ENCODE assay signal across 2 cellular contexts in the genomic region with DNA sequence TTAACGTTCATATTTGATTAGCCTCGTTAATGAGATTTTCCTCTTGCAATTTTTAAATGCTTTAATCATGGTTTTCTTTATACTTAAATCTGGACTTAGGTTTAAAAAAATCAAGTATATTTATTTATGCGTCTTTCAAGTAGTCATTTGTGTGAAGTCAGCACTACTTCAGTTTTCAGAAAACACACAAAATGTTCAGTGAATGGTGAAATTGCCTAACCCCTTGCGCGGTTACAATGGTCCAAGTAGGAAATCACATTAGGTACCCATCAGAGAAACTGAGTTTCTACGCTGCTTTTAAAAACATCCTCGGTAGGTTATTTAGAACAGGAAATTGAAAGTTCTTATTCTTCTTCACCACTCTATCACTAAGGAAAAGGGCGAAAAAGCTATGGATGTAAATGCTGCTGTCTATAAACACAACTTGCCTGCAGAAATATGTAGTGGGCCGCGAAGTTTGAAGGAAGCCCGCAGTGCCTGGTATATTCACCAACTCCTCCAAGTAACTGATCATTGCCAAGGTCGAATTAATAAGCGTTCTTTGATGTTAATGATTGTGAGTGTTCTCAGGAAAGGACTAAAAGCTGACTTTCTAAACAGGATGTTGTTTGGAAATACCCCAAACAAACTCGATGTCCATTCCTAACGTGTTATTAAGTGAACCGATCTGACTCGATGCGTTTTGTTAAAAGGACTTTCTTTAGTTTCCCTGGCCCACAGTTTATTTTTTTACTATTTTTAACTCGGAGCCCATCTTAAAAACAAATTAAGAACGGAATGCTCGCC.
A peak's percentile ranks its signal among the peaks of the same experiment; 100 is the strongest.
TF ChIP-seq lines count a peak whose summit lies in the region.

No MANE protein-coding gene starts in this region.

TF ChIP-seq in HEK293, 187 proteins besides CTCF, POLR2A, EP300 and RAD21 (continued from another document and continues in another):
- TF ChIP-seq, protein P1, sequence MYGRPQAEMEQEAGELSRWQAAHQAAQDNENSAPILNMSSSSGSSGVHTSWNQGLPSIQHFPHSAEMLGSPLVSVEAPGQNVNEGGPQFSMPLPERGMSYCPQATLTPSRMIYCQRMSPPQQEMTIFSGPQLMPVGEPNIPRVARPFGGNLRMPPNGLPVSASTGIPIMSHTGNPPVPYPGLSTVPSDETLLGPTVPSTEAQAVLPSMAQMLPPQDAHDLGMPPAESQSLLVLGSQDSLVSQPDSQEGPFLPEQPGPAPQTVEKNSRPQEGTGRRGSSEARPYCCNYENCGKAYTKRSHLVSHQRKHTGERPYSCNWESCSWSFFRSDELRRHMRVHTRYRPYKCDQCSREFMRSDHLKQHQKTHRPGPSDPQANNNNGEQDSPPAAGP (tag by site-specific recombination; IDR thresholded peaks at IDR 0.05) = no peak
- TF ChIP-seq ZNF664 (tag by site-specific recombination; IDR thresholded peaks at IDR 0.05) (no peak), ZNF16 (tag by site-specific recombination; IDR thresholded peaks at IDR 0.05; ENCODE audit: low read depth) (no peak), ZNF560 (tag by site-specific recombination; IDR thresholded peaks at IDR 0.05; ENCODE audit: borderline replicate concordance) (no peak), ZNF391 (tag by site-specific recombination; IDR thresholded peaks at IDR 0.05; ENCODE audit: borderline replicate concordance, low read depth) (no peak), ZFP69B (tag by site-specific recombination; IDR thresholded peaks at IDR 0.05) (no peak), ZBTB1 (tag by site-specific recombination; IDR thresholded peaks at IDR 0.05) (no peak), GLIS1 (tag by site-specific recombination; IDR thresholded peaks at IDR 0.05) (no peak), ZNF473 (tag by site-specific recombination; IDR thresholded peaks at IDR 0.05) (no peak), ZNF701 (tag by site-specific recombination; IDR thresholded peaks at IDR 0.05) (no peak), ZBTB21 (tag by site-specific recombination; IDR thresholded peaks at IDR 0.05) (no peak), ZNF423 (tag by site-specific recombination; IDR thresholded peaks at IDR 0.05) (no peak)
- TF ChIP-seq, protein P2, sequence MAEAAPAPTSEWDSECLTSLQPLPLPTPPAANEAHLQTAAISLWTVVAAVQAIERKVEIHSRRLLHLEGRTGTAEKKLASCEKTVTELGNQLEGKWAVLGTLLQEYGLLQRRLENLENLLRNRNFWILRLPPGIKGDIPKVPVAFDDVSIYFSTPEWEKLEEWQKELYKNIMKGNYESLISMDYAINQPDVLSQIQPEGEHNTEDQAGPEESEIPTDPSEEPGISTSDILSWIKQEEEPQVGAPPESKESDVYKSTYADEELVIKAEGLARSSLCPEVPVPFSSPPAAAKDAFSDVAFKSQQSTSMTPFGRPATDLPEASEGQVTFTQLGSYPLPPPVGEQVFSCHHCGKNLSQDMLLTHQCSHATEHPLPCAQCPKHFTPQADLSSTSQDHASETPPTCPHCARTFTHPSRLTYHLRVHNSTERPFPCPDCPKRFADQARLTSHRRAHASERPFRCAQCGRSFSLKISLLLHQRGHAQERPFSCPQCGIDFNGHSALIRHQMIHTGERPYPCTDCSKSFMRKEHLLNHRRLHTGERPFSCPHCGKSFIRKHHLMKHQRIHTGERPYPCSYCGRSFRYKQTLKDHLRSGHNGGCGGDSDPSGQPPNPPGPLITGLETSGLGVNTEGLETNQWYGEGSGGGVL (tag by site-specific recombination; IDR thresholded peaks at IDR 0.05) = no peak
- TF ChIP-seq, protein P3, sequence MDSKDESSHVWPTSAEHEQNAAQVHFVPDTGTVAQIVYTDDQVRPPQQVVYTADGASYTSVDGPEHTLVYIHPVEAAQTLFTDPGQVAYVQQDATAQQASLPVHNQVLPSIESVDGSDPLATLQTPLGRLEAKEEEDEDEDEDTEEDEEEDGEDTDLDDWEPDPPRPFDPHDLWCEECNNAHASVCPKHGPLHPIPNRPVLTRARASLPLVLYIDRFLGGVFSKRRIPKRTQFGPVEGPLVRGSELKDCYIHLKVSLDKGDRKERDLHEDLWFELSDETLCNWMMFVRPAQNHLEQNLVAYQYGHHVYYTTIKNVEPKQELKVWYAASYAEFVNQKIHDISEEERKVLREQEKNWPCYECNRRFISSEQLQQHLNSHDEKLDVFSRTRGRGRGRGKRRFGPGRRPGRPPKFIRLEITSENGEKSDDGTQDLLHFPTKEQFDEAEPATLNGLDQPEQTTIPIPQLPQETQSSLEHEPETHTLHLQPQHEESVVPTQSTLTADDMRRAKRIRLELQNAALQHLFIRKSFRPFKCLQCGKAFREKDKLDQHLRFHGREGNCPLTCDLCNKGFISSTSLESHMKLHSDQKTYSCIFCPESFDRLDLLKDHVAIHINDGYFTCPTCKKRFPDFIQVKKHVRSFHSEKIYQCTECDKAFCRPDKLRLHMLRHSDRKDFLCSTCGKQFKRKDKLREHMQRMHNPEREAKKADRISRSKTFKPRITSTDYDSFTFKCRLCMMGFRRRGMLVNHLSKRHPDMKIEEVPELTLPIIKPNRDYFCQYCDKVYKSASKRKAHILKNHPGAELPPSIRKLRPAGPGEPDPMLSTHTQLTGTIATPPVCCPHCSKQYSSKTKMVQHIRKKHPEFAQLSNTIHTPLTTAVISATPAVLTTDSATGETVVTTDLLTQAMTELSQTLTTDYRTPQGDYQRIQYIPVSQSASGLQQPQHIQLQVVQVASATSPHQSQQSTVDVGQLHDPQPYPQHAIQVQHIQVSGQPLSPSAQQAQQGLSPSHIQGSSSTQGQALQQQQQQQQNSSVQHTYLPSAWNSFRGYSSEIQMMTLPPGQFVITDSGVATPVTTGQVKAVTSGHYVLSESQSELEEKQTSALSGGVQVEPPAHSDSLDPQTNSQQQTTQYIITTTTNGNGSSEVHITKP (tag by site-specific recombination; IDR thresholded peaks at IDR 0.05) = 0 out of 2 replicates have a peak, but pooled peaks have one; percentile 9
- TF ChIP-seq, protein P4, sequence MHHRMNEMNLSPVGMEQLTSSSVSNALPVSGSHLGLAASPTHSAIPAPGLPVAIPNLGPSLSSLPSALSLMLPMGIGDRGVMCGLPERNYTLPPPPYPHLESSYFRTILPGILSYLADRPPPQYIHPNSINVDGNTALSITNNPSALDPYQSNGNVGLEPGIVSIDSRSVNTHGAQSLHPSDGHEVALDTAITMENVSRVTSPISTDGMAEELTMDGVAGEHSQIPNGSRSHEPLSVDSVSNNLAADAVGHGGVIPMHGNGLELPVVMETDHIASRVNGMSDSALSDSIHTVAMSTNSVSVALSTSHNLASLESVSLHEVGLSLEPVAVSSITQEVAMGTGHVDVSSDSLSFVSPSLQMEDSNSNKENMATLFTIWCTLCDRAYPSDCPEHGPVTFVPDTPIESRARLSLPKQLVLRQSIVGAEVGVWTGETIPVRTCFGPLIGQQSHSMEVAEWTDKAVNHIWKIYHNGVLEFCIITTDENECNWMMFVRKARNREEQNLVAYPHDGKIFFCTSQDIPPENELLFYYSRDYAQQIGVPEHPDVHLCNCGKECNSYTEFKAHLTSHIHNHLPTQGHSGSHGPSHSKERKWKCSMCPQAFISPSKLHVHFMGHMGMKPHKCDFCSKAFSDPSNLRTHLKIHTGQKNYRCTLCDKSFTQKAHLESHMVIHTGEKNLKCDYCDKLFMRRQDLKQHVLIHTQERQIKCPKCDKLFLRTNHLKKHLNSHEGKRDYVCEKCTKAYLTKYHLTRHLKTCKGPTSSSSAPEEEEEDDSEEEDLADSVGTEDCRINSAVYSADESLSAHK (tag by site-specific recombination; IDR thresholded peaks at IDR 0.05) = no peak

TF ChIP-seq in WTC11, 78 proteins besides CTCF, POLR2A, EP300 and RAD21 (continued from another document):
- TF ChIP-seq, protein P5, sequence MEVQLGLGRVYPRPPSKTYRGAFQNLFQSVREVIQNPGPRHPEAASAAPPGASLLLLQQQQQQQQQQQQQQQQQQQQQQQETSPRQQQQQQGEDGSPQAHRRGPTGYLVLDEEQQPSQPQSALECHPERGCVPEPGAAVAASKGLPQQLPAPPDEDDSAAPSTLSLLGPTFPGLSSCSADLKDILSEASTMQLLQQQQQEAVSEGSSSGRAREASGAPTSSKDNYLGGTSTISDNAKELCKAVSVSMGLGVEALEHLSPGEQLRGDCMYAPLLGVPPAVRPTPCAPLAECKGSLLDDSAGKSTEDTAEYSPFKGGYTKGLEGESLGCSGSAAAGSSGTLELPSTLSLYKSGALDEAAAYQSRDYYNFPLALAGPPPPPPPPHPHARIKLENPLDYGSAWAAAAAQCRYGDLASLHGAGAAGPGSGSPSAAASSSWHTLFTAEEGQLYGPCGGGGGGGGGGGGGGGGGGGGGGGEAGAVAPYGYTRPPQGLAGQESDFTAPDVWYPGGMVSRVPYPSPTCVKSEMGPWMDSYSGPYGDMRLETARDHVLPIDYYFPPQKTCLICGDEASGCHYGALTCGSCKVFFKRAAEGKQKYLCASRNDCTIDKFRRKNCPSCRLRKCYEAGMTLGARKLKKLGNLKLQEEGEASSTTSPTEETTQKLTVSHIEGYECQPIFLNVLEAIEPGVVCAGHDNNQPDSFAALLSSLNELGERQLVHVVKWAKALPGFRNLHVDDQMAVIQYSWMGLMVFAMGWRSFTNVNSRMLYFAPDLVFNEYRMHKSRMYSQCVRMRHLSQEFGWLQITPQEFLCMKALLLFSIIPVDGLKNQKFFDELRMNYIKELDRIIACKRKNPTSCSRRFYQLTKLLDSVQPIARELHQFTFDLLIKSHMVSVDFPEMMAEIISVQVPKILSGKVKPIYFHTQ (CRISPR knock-in tag; IDR thresholded peaks at IDR 0.05) = no peak
- no peak for TF ChIP-seq ELF4 (CRISPR knock-in tag; IDR thresholded peaks at IDR 0.05; ENCODE audit: low read depth)
- TF ChIP-seq, protein P6, sequence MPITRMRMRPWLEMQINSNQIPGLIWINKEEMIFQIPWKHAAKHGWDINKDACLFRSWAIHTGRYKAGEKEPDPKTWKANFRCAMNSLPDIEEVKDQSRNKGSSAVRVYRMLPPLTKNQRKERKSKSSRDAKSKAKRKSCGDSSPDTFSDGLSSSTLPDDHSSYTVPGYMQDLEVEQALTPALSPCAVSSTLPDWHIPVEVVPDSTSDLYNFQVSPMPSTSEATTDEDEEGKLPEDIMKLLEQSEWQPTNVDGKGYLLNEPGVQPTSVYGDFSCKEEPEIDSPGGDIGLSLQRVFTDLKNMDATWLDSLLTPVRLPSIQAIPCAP (CRISPR knock-in tag; IDR thresholded peaks at IDR 0.05) = no peak
